Comparison of ENCODE assay signal across 8 cellular contexts in the genomic region with DNA sequence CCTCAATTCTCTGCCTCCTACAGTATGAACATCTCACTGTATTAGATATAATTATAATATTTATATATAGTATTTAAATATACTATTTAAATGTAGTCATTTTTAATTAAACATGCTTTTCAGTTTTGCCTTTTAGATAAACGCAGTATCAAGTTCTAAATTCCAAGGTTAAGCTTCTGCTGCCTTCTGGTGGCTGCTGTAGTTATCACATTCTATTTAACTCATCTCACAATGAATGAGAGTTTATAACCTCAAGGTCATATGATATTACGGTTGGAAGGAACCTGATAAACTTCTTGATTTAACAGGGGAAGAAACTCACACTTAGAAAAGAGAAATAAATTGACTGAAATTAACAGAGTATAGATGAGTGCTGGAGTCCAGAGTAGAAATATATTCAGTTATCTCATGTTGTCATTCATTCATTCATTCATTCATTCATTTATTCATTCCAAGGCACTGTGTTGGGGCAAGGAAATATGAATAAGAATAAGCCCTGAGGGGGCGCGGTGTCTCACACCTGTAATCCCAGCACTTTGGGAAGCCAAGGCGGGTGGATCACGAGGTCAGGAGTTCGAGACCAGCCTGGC. TPM values are rescaled to one million over a fixed set of nuclear protein-coding genes. Genes with fewer than 3 reads are reported as not detected.
A peak's percentile ranks its signal among the peaks of the same experiment; 100 is the strongest.
DNase-seq lines count a peak whose midpoint lies in the region; ATAC-seq and TF ChIP-seq lines count a peak whose summit lies in the region.

No MANE protein-coding gene starts in this region.

- no peaks in the 10 kb centered on the region for H3K9me3 Mint-ChIP-seq in mesothelial cell of epicardium

- H3K36me3 Mint-ChIP-seq in mesothelial cell of epicardium: no peaks in the 10 kb centered on the region

- no peaks in the 10 kb centered on the region for H3K27me3 Mint-ChIP-seq in mesothelial cell of epicardium (ENCODE audit: low read depth)

- H3K4me1 Mint-ChIP-seq in mesothelial cell of epicardium: peaks cover 6% of the 10 kb centered on the region

- peak; percentile 29 for TF ChIP-seq CTCF in mesothelial cell of epicardium (IDR thresholded peaks at IDR 0.05; ENCODE audit: unreplicated experiment)

- DNase-seq in activated naive CD4-positive, alpha-beta T cell treated with Interleukin-2 at 50 U/mL for 16 hours: peak; percentile 10
- no peak for DNase-seq in activated naive CD4-positive, alpha-beta T cell treated with anti-CD3 and anti-CD28 coated beads, Interleukin-2, amount 50 U/mL, for 16 hours
- DNase-seq in Kasumi-1 (lab: John Stamatoyannopoulos, UW) (peak; percentile 29 to 40), RPMI8226 (peak; percentile 49), dermis blood vessel endothelial cell (peak; percentile 61), mesothelial cell of epicardium (ENCODE audit: low spot score in 2 of 2, unreplicated experiment in 2 of 2) (no peak), NCI-H128 (lab: John Stamatoyannopoulos, UW; ENCODE audit: unreplicated experiment) (no peak)

- H3K27ac Mint-ChIP-seq in mesothelial cell of epicardium: no peak overlapping the region

- no peak overlapping the region for H3K4me3 Mint-ChIP-seq in mesothelial cell of epicardium

- ATAC-seq in HG03159 (IDR thresholded peaks at IDR 0.05; ENCODE audit: unreplicated experiment): no peak

RNA-seq across cellular contexts. Expression of a gene that starts 31.9 kb away (rescaled TPM):
- total RNA-seq in dermis blood vessel endothelial cell: not detected in 2 replicates
- total RNA-seq in mesothelial cell of epicardium: 0.07 to 0.09 TPM (median 0.09 TPM) in 3 replicates

Comparison
In these comparisons a context has a peak if more than half of its experiments do, and no peak if none do; other contexts are left out.
1. DNase-seq: peak in activated naive CD4-positive, alpha-beta T cell treated with Interleukin-2 at 50 U/mL for 16 hours (single experiment), Kasumi-1 (2 of 2), RPMI8226 (single experiment) and dermis blood vessel endothelial cell (single experiment); none in activated naive CD4-positive, alpha-beta T cell treated with anti-CD3 and anti-CD28 coated beads, Interleukin-2, amount 50 U/mL, for 16 hours (single experiment), mesothelial cell of epicardium (0 of 2) and NCI-H128 (single experiment).